8 cellular contexts compared by ENCODE assay signal in the genomic region with DNA sequence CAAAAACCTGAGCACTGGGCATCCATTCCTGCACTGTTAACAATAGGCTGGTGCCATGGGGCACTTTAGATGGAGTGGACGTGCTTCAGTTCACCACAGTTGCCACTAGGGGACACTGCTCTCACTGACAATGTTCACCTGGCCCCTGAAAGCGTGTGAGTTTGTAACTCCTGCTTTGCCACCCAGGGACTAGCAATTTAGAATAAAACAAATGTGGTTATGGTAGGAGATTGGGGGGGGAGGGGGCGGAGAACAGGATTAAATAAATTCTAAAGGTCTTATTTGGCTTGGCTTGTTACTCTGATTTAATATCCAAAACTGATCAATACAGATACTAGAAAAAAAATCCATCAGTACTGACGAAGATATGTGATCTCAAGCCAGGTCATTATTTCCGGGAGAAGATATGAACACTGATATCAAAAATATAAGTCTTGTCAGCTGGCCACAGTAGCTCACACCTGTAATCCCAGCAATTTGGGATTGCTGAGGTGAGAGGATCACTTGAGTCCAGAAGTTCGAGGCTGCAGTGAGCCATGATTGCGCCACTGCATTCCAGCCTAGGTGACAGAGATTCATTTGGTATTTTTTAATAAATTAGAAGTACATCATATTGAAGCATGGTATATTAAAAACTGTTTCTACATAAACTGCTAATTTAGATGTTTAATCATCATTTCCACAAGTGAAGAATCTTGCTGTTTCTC. TPM values are rescaled to one million over a fixed set of nuclear protein-coding genes. Genes with fewer than 3 reads are reported as not detected.
DNase-seq lines count a peak whose midpoint lies in the region; ATAC-seq, FAIRE-seq and TF ChIP-seq lines count a peak whose summit lies in the region.

No MANE protein-coding gene starts in this region.

- no peak overlapping the region for H2AFZ ChIP-seq in osteoblast (ENCODE audit: low read length)

- H3K79me2 ChIP-seq in osteoblast (ENCODE audit: insufficient read depth, low read length) = no peaks in the 10 kb centered on the region

- no peak overlapping the region for H3K27ac ChIP-seq in foreskin keratinocyte
- no peak overlapping the region for H3K27ac ChIP-seq in osteoblast (ENCODE audit: low read depth, low read length)

- no peak overlapping the region for H3K4me3 Mint-ChIP-seq in activated T-helper 17 cell treated with anti-CD3 and anti-CD28 coated beads, Interleukin-2, amount 50 U/mL, for 72 hours
- no peak overlapping the region for H3K4me3 Mint-ChIP-seq in type B pancreatic cell

- no peaks in the 10 kb centered on the region for H3K4me1 Mint-ChIP-seq in activated T-helper 17 cell treated with anti-CD3 and anti-CD28 coated beads, Interleukin-2, amount 50 U/mL, for 72 hours
- H3K4me1 Mint-ChIP-seq in type B pancreatic cell (ENCODE audit: unreplicated experiment) = no peaks in the 10 kb centered on the region

- FAIRE-seq in D721Med (lab: Jason Lieb, UNC) = peak; percentile 88
- peak; percentile 69 for FAIRE-seq in RCC 7860 (lab: Jason Lieb, UNC)

- DNase-seq in D721Med (ENCODE audit: insufficient read length, low spot score) (peak; percentile 25), GM20000 (ENCODE audit: low spot score) (peak; percentile 87), HUDEP-2 (lab: John Stamatoyannopoulos, UW; ENCODE audit: unreplicated experiment in 76 of 76) (peak in 58 of 76 experiments; percentile 1 to 74 (median 39)), RCC 7860 (ENCODE audit: low spot score) (peak; percentile 58), foreskin keratinocyte (peak in 1 of 2 donors; percentile 51), osteoblast (ENCODE audit: insufficient read length, low spot score, missing footprints) (peak; percentile 94), type B pancreatic cell (ENCODE audit: extremely low spot score, unreplicated experiment) (peak; percentile 72)

- no peak overlapping the region for H3K4me2 ChIP-seq in osteoblast (ENCODE audit: insufficient read depth, low read length)

- H3K27ac Mint-ChIP-seq in activated T-helper 17 cell treated with anti-CD3 and anti-CD28 coated beads, Interleukin-2, amount 50 U/mL, for 72 hours = no peak overlapping the region
- no peak overlapping the region for H3K27ac Mint-ChIP-seq in type B pancreatic cell

- H3K36me3 ChIP-seq in osteoblast (ENCODE audit: insufficient read depth, low read length) = peaks cover 22% of the 10 kb centered on the region

- H3K27me3 ChIP-seq in foreskin keratinocyte (no peaks in the 10 kb centered on the region), osteoblast (ENCODE audit: insufficient read depth, low read length) (no peaks in the 10 kb centered on the region)

- H3K9me3 ChIP-seq in osteoblast (ENCODE audit: low read depth, low read length) = no peaks in the 10 kb centered on the region

- H3K4me3 ChIP-seq in osteoblast (ENCODE audit: insufficient read depth, low read length) = no peak overlapping the region

- no peaks in the 10 kb centered on the region for H3K27me3 Mint-ChIP-seq in activated T-helper 17 cell treated with anti-CD3 and anti-CD28 coated beads, Interleukin-2, amount 50 U/mL, for 72 hours
- H3K27me3 Mint-ChIP-seq in type B pancreatic cell = no peaks in the 10 kb centered on the region

- TF ChIP-seq CTCF in D721Med (IDR thresholded peaks at IDR 0.05; ENCODE audit: insufficient read depth, missing control alignments) = peak; percentile 98
- peak; percentile 90 for TF ChIP-seq CTCF in GM20000 (IDR thresholded peaks at IDR 0.05; ENCODE audit: extremely low read depth, missing control alignments)
- TF ChIP-seq CTCF in foreskin keratinocyte (conservative IDR thresholded peaks at IDR 0.05) = peak; percentile 94
- peak; percentile 99 for TF ChIP-seq CTCF in osteoblast (IDR thresholded peaks at IDR 0.05; ENCODE audit: extremely low read depth, low read depth, low read length)
- peak; percentile 92 for TF ChIP-seq CTCF in type B pancreatic cell (conservative IDR thresholded peaks at IDR 0.05)

- no peaks in the 10 kb centered on the region for H3K9me3 Mint-ChIP-seq in activated T-helper 17 cell treated with anti-CD3 and anti-CD28 coated beads, Interleukin-2, amount 50 U/mL, for 72 hours
- H3K9me3 Mint-ChIP-seq in type B pancreatic cell = no peaks in the 10 kb centered on the region

- H3K4me1 ChIP-seq in foreskin keratinocyte (no peaks in the 10 kb centered on the region), osteoblast (ENCODE audit: insufficient read depth, low read length) (no peaks in the 10 kb centered on the region)

- H3K36me3 Mint-ChIP-seq in activated T-helper 17 cell treated with anti-CD3 and anti-CD28 coated beads, Interleukin-2, amount 50 U/mL, for 72 hours (ENCODE audit: low read depth) = peaks cover 57% of the 10 kb centered on the region
- peaks cover 12% of the 10 kb centered on the region for H3K36me3 Mint-ChIP-seq in type B pancreatic cell

- peaks cover 3% of the 10 kb centered on the region for H4K20me1 ChIP-seq in osteoblast (ENCODE audit: insufficient read depth, low read length)

- ATAC-seq in activated T-helper 17 cell treated with anti-CD3 and anti-CD28 coated beads, Interleukin-2, amount 50 U/mL, for 72 hours (replicated peaks) = peak; percentile 92
- peak; percentile 96 for ATAC-seq in foreskin keratinocyte

RNA-seq across cellular contexts. Expression of a gene that starts 23.2 kb away (rescaled TPM):
- 10 to 100 TPM; 22.8 to 40.2 TPM for total RNA-seq in activated T-helper 17 cell treated with anti-CD3 and anti-CD28 coated beads, Interleukin-2, amount 50 U/mL, for 72 hours
- 20.4 and 21.3 TPM in 2 replicates for total RNA-seq in foreskin keratinocyte
- 15.3 and 16.5 TPM in 2 replicates for polyA plus RNA-seq in foreskin keratinocyte
- 20.3 and 21.5 TPM in 2 replicates for total RNA-seq in osteoblast
- total RNA-seq in type B pancreatic cell (ENCODE audit: low replicate concordance) = 18.6 and 23.9 TPM in 2 replicates

RNA-seq across cellular contexts. Expression of a gene that starts 23.4 kb away (rescaled TPM):
- 10 to 100 TPM; 70.6 to 72.2 TPM for total RNA-seq in activated T-helper 17 cell treated with anti-CD3 and anti-CD28 coated beads, Interleukin-2, amount 50 U/mL, for 72 hours
- total RNA-seq in foreskin keratinocyte = 28.3 and 29.5 TPM in 2 replicates
- 8.8 and 11.5 TPM in 2 replicates for polyA plus RNA-seq in foreskin keratinocyte
- 2.9 and 3.2 TPM in 2 replicates for total RNA-seq in osteoblast
- 11.9 and 38.5 TPM in 2 replicates for total RNA-seq in type B pancreatic cell (ENCODE audit: low replicate concordance)
